23 cellular contexts compared by ENCODE assay signal in genomic region chr10:113619401-113619800, GRCh38. TPM values are rescaled to one million over a fixed set of nuclear protein-coding genes. Genes with fewer than 3 reads are reported as not detected.
"Had no signal": no experiment of that assay in that cellular context is flagged by ENCODE, and none has a peak within 500 bp of the region (broad histone marks: within the 10 kb centered on the region; RNA-seq: fewer than 3 reads in every experiment).

No MANE protein-coding gene starts in this region.

- H3K4me3 ChIP-seq: SJSA1, SK-N-MC had no signal

- H3K9me3 ChIP-seq: SJSA1 had no signal

- DNase-seq: KBM-7, MV-4-11, NCI-H1048, NCI-H1105, NCI-H1417, NCI-H1436 treated with DMSO at 0.1 percent for 48 hours, NCI-H1694, NCI-H187 treated with DMSO at 0.1 percent for 48 hours, NCI-H2029 treated with DMSO at 0.1 percent for 48 hours, NCI-H2171 treated with DMSO at 0.1 percent for 48 hours, NCI-H345, NCI-H446 treated with DMSO at 0.1 percent for 48 hours, NCI-H510A treated with DMSO at 0.1 percent for 48 hours, NCI-H526, NCI-H774, Right ventricle myocardium superior, RPMI8226, SIG-M5 had no signal

- H3K27ac ChIP-seq: SJSA1, SK-N-MC had no signal

- H3K36me3 ChIP-seq: SJSA1 had no signal

- H3K4me1 ChIP-seq: SJSA1 had no signal

RNA-seq across cellular contexts. Expression of gene NRAP, which starts 44.4 kb away (rescaled TPM):
- total RNA-seq: HT-29, LHCN-M2, MCF 10A, SJSA1 had no signal
